Comparison of ENCODE assay signal across 2 cellular contexts in genomic region chr1:117034791-117035290, GRCh38.
TF ChIP-seq lines count a peak whose summit lies in the region.

No MANE protein-coding gene starts in this region.

TF ChIP-seq in GM23338, 12 proteins besides CTCF, POLR2A, EP300 and RAD21:
- TF ChIP-seq REST (IDR thresholded peaks at IDR 0.05; ENCODE audit: unreplicated experiment) = no peak
- TF ChIP-seq, protein P1, sequence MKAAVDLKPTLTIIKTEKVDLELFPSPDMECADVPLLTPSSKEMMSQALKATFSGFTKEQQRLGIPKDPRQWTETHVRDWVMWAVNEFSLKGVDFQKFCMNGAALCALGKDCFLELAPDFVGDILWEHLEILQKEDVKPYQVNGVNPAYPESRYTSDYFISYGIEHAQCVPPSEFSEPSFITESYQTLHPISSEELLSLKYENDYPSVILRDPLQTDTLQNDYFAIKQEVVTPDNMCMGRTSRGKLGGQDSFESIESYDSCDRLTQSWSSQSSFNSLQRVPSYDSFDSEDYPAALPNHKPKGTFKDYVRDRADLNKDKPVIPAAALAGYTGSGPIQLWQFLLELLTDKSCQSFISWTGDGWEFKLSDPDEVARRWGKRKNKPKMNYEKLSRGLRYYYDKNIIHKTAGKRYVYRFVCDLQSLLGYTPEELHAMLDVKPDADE (IDR thresholded peaks at IDR 0.05) = no peak

TF ChIP-seq in WTC11, 78 proteins besides CTCF, POLR2A, EP300 and RAD21 (continued from another document):
- TF ChIP-seq, protein P2, sequence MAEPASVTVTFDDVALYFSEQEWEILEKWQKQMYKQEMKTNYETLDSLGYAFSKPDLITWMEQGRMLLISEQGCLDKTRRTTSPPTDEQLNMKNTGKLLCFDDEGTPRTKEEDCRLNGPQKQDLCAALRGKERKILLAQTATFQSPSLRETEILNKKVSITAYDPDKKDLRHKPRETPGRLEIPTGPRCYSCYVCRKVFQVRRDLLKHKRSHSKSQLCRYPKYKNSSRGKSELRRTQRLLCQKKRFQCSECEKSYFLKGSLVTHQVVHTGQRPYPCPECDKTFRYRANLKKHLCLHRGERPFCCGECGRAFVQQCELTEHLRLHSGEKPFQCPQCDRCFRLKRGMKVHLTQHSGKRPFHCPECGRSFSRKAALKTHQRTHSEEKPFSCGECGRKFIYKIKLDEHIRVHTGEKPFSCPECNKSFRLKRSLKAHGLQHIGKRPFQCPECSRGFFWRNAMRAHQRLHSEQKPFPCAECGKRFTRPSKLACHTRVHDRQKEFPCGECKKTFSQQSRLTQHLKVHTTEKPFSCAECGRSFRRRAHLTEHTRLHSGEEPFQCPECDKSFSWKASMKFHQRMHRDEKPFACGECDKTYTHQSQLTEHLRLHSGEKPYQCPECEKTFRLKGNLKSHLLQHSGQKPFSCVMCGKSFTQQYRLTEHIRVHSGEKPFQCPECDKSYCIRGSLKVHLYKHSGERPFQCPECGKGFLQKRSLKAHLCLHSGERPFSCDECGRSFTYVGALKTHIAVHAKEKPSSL (CRISPR knock-in tag; conservative IDR thresholded peaks at IDR 0.05) = no peak
- TF ChIP-seq ATF2 (CRISPR knock-in tag; IDR thresholded peaks at IDR 0.05; ENCODE audit: borderline replicate concordance, low read depth) (no peak), ZNF532 (CRISPR knock-in tag; IDR thresholded peaks at IDR 0.05; ENCODE audit: borderline replicate concordance) (no peak), KAT7 (CRISPR knock-in tag; IDR thresholded peaks at IDR 0.05; ENCODE audit: borderline replicate concordance) (no peak), ZNF263 (CRISPR knock-in tag; IDR thresholded peaks at IDR 0.05; ENCODE audit: low read depth) (no peak), ZNF416 (CRISPR knock-in tag; IDR thresholded peaks at IDR 0.05) (no peak), ZBTB43 (CRISPR knock-in tag; IDR thresholded peaks at IDR 0.05) (no peak), ZNF138 (CRISPR knock-in tag; conservative IDR thresholded peaks at IDR 0.05) (no peak)
- TF ChIP-seq, protein P3, sequence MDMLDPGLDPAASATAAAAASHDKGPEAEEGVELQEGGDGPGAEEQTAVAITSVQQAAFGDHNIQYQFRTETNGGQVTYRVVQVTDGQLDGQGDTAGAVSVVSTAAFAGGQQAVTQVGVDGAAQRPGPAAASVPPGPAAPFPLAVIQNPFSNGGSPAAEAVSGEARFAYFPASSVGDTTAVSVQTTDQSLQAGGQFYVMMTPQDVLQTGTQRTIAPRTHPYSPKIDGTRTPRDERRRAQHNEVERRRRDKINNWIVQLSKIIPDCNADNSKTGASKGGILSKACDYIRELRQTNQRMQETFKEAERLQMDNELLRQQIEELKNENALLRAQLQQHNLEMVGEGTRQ (CRISPR knock-in tag; IDR thresholded peaks at IDR 0.05) = no peak
- TF ChIP-seq, protein P4, sequence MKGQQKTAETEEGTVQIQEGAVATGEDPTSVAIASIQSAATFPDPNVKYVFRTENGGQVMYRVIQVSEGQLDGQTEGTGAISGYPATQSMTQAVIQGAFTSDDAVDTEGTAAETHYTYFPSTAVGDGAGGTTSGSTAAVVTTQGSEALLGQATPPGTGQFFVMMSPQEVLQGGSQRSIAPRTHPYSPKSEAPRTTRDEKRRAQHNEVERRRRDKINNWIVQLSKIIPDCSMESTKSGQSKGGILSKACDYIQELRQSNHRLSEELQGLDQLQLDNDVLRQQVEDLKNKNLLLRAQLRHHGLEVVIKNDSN (CRISPR knock-in tag; IDR thresholded peaks at IDR 0.05) = no peak
